20 cellular contexts compared by ENCODE assay signal in genomic region chr18:37640504-37640903, GRCh38.
"Had no signal": no experiment of that assay in that cellular context is flagged by ENCODE, and none has a peak within 500 bp of the region (broad histone marks: within the 10 kb centered on the region; RNA-seq: fewer than 3 reads in every experiment).

No MANE protein-coding gene starts in this region.

- H3K36me3 Mint-ChIP-seq: activated naive CD8-positive, alpha-beta T cell treated with anti-CD3 and anti-CD28 coated beads, Interleukin-2, amount 10 ng/mL, durations not matched to agents 7 days and 5 days had no signal

- H3K27me3 Mint-ChIP-seq: activated CD8-positive, alpha-beta T cell treated with anti-CD3 and anti-CD28 coated beads for 36 hours; activated naive CD8-positive, alpha-beta T cell treated with anti-CD3 and anti-CD28 coated beads, Interleukin-2, amount 10 ng/mL, durations not matched to agents 7 days and 5 days; T-helper 17 cell had no signal

- ATAC-seq: activated CD8-positive, alpha-beta T cell treated with anti-CD3 and anti-CD28 coated beads for 36 hours; activated T-cell treated with anti-CD3 and anti-CD28 coated beads, Interleukin-2, amount 50 U/mL, for 72 hours; body of pancreas; K562; T-helper 17 cell had no signal

- H3K27ac Mint-ChIP-seq: activated CD8-positive, alpha-beta T cell treated with anti-CD3 and anti-CD28 coated beads for 36 hours; activated naive CD8-positive, alpha-beta T cell treated with anti-CD3 and anti-CD28 coated beads, Interleukin-2, amount 10 ng/mL, durations not matched to agents 7 days and 5 days; activated T-cell treated with anti-CD3 and anti-CD28 coated beads, Interleukin-2, amount 50 U/mL, for 72 hours; T-helper 17 cell had no signal

- H3K36me3 ChIP-seq: ascending aorta had no signal

- H3K4me1 Mint-ChIP-seq: activated naive CD8-positive, alpha-beta T cell treated with anti-CD3 and anti-CD28 coated beads, Interleukin-2, amount 10 ng/mL, durations not matched to agents 7 days and 5 days; T-helper 17 cell had no signal

- DNase-seq: activated CD4-positive, CD25-positive, alpha-beta regulatory T cell; activated CD8-positive, alpha-beta memory T cell treated with anti-CD3 and anti-CD28 coated beads, Interleukin-2, amount 50 U/mL, for 4 hours; activated CD8-positive, alpha-beta T cell treated with anti-CD3 and anti-CD28 coated beads for 36 hours; activated naive CD4-positive, alpha-beta T cell treated with anti-CD3 and anti-CD28 coated beads, Interleukin-2, amount 50 U/mL, for 16 hours; activated naive CD8-positive, alpha-beta T cell treated with anti-CD3 and anti-CD28 coated beads, Interleukin-2, amount 10 ng/mL, durations not matched to agents 7 days and 5 days; activated T-cell treated with anti-CD3 and anti-CD28 coated beads, Interleukin-2, amount 50 U/mL, for 72 hours; body of pancreas; central memory CD4-positive, alpha-beta T cell; Kasumi-1; NCI-H2029; NCI-H2107; NCI-H2171 treated with DMSO at 0.1 percent for 48 hours; NCI-H226; NCI-H526 treated with DMSO at 0.1 percent for 48 hours; NCI-H82; SIG-M5; T-helper 17 cell; T-helper 9 cell had no signal

- H3K27me3 ChIP-seq: ascending aorta, body of pancreas had no signal

- H3K4me3 ChIP-seq: ascending aorta, body of pancreas, K562 had no signal

- H3K4me1 ChIP-seq: ascending aorta, body of pancreas had no signal

- H3K4me3 Mint-ChIP-seq: activated CD8-positive, alpha-beta T cell treated with anti-CD3 and anti-CD28 coated beads for 36 hours; activated naive CD8-positive, alpha-beta T cell treated with anti-CD3 and anti-CD28 coated beads, Interleukin-2, amount 10 ng/mL, durations not matched to agents 7 days and 5 days; activated T-cell treated with anti-CD3 and anti-CD28 coated beads, Interleukin-2, amount 50 U/mL, for 72 hours; T-helper 17 cell had no signal

- H3K9me3 ChIP-seq: body of pancreas had no signal

- H3K27ac ChIP-seq: ascending aorta, body of pancreas had no signal
